ENCODE assay signal across 8 cellular contexts in genomic region chr10:21989453-21990154, GRCh38. TPM values are rescaled to one million over a fixed set of nuclear protein-coding genes. Genes with fewer than 3 reads are reported as not detected.
DNase-seq lines count a peak whose midpoint lies in the region; ATAC-seq, FAIRE-seq and TF ChIP-seq lines count a peak whose summit lies in the region.

No MANE protein-coding gene starts in this region.

- H2BK12ac ChIP-seq in H1 (ENCODE audit: low read depth, low read length): no peak overlapping the region

- CTCF ChIA-PET in T-cell (lab: Charles Lee) (interaction anchor here in 1 of 2 donors (0.6 to 1.3 kb wide), 2 partner anchors 12 to 475 kb away, joined by 3 to 4 read pairs; no protein-coding TSS in a partner anchor), H1 (lab: Charles Lee; ENCODE audit: partially characterized antibody) (interaction anchor here (0.9 to 1.6 kb wide), 3 partner anchors 8 to 11 kb away, joined by 3 to 6 read pairs (median 4); no protein-coding TSS in a partner anchor)

- FAIRE-seq in H1 (lab: Jason Lieb, UNC): peak; percentile 86

- H3K4me1 Mint-ChIP-seq in T-cell: peaks cover 5 to 12% (median 10%) of the 10 kb centered on the region in 3 donors

- no peak overlapping the region for H3K4me3 Mint-ChIP-seq in T-cell

- no peak overlapping the region for H4K8ac ChIP-seq in H1 (ENCODE audit: extremely low read depth, insufficient read depth, low read length)

- no peaks in the 10 kb centered on the region for H3K27me3 ChIP-seq in H1 (replicated peaks in 1 of 4; ENCODE audit: control insufficient read depth in 3 of 4, extremely low read depth in 1 of 4, insufficient read depth in 3 of 4, low read length in 3 of 4)

- no peaks in the 10 kb centered on the region for H3K23me2 ChIP-seq in H1 (ENCODE audit: low read depth, low read length)

- H3K36me3 ChIP-seq in H1 (ENCODE audit: control insufficient read depth in 2 of 4, insufficient read depth in 4 of 4, low read length in 3 of 4): no peaks in the 10 kb centered on the region

- H2BK15ac ChIP-seq in H1 (ENCODE audit: low read length): no peak overlapping the region

- no peaks in the 10 kb centered on the region for H3K27me3 Mint-ChIP-seq in T-cell

- H3K79me1 ChIP-seq in H1 (ENCODE audit: low read depth, low read length): no peaks in the 10 kb centered on the region

- H3K14ac ChIP-seq in H1 (ENCODE audit: insufficient read length): no peak overlapping the region

- TF ChIP-seq EP300 in H1 (IDR thresholded peaks at IDR 0.05; ENCODE audit: borderline replicate concordance in 1 of 2, low read depth in 2 of 2, low read length in 2 of 2): no peak

- H3K23ac ChIP-seq in H1 (ENCODE audit: insufficient read length): no peak overlapping the region

- TF ChIP-seq CTCF in AG09319 (IDR thresholded peaks at IDR 0.05; ENCODE audit: low read depth, low read length) (peak; percentile 41), GM13976 (IDR thresholded peaks at IDR 0.05; ENCODE audit: borderline replicate concordance, control extremely low read depth, extremely low read depth, insufficient read depth, missing control alignments) (peak; percentile 51), H1 (IDR thresholded peaks at IDR 0.05; ENCODE audit: control extremely low read depth in 1 of 3, insufficient read depth in 1 of 3, low read depth in 1 of 3, low read length in 3 of 3) (peak; percentile 67 to 79 (median 78))

- POLR2A ChIA-PET in T-cell (lab: Charles Lee) (interaction anchor here in 1 of 2 donors (0.6 kb wide), 1 partner anchor 272 kb away, joined by 7 read pairs; no protein-coding TSS in a partner anchor), H1 (lab: Charles Lee; ENCODE audit: partially characterized antibody) (no interaction called here)

- no peak overlapping the region for H3K4me2 ChIP-seq in H1 (ENCODE audit: insufficient read depth in 1 of 2, low read depth in 2 of 2, low read length in 2 of 2)

- 43% methylated on average over 5 of the region's 5 CpGs; no CpG with 5 or more reads in 1 of the 2 experiments for WGBS in H1 (ENCODE audit: extremely low coverage in 1 of 2, insufficient coverage in 1 of 2, insufficient read length in 1 of 2, insufficient replicate concordance in 2 of 2, low coverage in 1 of 2, low lambda C conversion rate in 2 of 2, missing lambda C conversion rate in 1 of 2), 2 experiments

- no peak overlapping the region for H3K27ac Mint-ChIP-seq in T-cell

- peaks cover 0 to 4% of the 10 kb centered on the region in 2 experiments; a peak in 2 of 4 replicates for H3K9me3 ChIP-seq in H1 (ENCODE audit: insufficient read depth in 2 of 2, low read depth in 1 of 2, low read length in 1 of 2)

- no peaks in the 10 kb centered on the region for H4K20me1 ChIP-seq in H1 (replicated peaks in 1 of 2; ENCODE audit: control insufficient read depth in 1 of 2, insufficient read depth in 2 of 2, low read length in 2 of 2)

- no peak for TF ChIP-seq POLR2A in H1 (IDR thresholded peaks at IDR 0.05; ENCODE audit: control extremely low read depth in 1 of 2, low read depth in 2 of 2, low read length in 2 of 2)

- H3K4ac ChIP-seq in H1 (replicated peaks; ENCODE audit: insufficient read length, low read depth, low read length): no peak overlapping the region

- no peak overlapping the region for H3K4me3 ChIP-seq in H1 (ENCODE audit: extremely low read depth in 1 of 4, insufficient read depth in 2 of 4, low read depth in 3 of 4, low read length in 4 of 4)

- peak; percentile 89 to 95 for TF ChIP-seq RAD21 in H1 (IDR thresholded peaks at IDR 0.05 in 1 of 2, conservative IDR thresholded peaks at IDR 0.05 in 1 of 2; ENCODE audit: low read depth in 2 of 2, low read length in 2 of 2)

- no peaks in the 10 kb centered on the region for H3K79me2 ChIP-seq in H1 (ENCODE audit: control insufficient read depth in 1 of 2, insufficient read depth in 2 of 2, low read length in 2 of 2)

- H4K91ac ChIP-seq in H1 (replicated peaks; ENCODE audit: insufficient read length, low read length): no peak overlapping the region

- H3K36me3 Mint-ChIP-seq in T-cell: peaks cover 4% of the 10 kb centered on the region

- peaks cover 0 to 3% (median 0%) of the 10 kb centered on the region in 4 experiments; a peak in 1 of 7 replicates for H3K4me1 ChIP-seq in H1 (replicated peaks in 1 of 4; ENCODE audit: control insufficient read depth in 3 of 4, insufficient read depth in 4 of 4, low read length in 3 of 4)

- H2AFZ ChIP-seq in H1 (ENCODE audit: low read length): no peak overlapping the region

- no peak overlapping the region for H3K56ac ChIP-seq in H1 (replicated peaks; ENCODE audit: insufficient read length, low read depth, low read length)

- DNase-seq in AG09319 (ENCODE audit: extremely low read depth, low read depth) (peak; percentile 47), GM13976 (ENCODE audit: low spot score) (peak; percentile 45), NCI-H1092 treated with DMSO at 0.1 percent for 48 hours (lab: John Stamatoyannopoulos, UW) (peak; percentile 53), T-cell (peak in 20 of 34 experiments; percentile 5 to 33 (median 18)), H1 (ENCODE audit: low read depth in 1 of 2, low spot score in 2 of 2) (peak; percentile 51 to 55), midbrain (lab: John Stamatoyannopoulos, UW) (peak; percentile 47)
- no peak for DNase-seq in NK-92 treated with Interleukin-12 subunit alpha and Interleukin-12 subunit beta, amount 100 ng/mL, for 24 hours (lab: John Stamatoyannopoulos, UW)

- in situ Hi-C loops in GM13976 (cut with MboI; ENCODE audit: low sequenced_read_pairs, unreplicated experiment): loop anchor here (25.0 kb wide), 1 partner anchor 573 kb away; no protein-coding TSS in a partner anchor

- no peak overlapping the region for H3K27ac ChIP-seq in H1 (ENCODE audit: low read depth, low read length)

- no peak overlapping the region for H3K18ac ChIP-seq in H1 (ENCODE audit: extremely low read depth, low read length)

- no peak overlapping the region for H2BK20ac ChIP-seq in H1 (ENCODE audit: low read length)

- ATAC-seq in HG02759 (IDR thresholded peaks at IDR 0.05; ENCODE audit: unreplicated experiment) (peak; percentile 83), T-cell (replicated peaks in 1 of 4) (peak; percentile 75 to 92 (median 78))

- no peak overlapping the region for H2BK5ac ChIP-seq in H1 (ENCODE audit: low read depth, low read length)

- H2BK120ac ChIP-seq in H1 (replicated peaks; ENCODE audit: low read depth, low read length): no peak overlapping the region

- H4K5ac ChIP-seq in H1 (ENCODE audit: insufficient read length, low read depth, low read length): no peak overlapping the region

- no peak overlapping the region; a peak in 1 of 7 replicates for H3K9ac ChIP-seq in H1 (replicated peaks in 1 of 4; ENCODE audit: extremely low read depth in 1 of 4, low read depth in 3 of 4, low read length in 3 of 4)

- H3K9me3 Mint-ChIP-seq in T-cell: peaks cover 0 to 4% (median 3%) of the 10 kb centered on the region in 3 donors

- no peak overlapping the region for H2AK5ac ChIP-seq in H1 (ENCODE audit: low read depth, low read length)

TF ChIP-seq in H1, 55 proteins besides CTCF, POLR2A, EP300 and RAD21:
- TF ChIP-seq CEBPB (IDR thresholded peaks at IDR 0.05; ENCODE audit: low read depth, low read length): no peak
- no peak for TF ChIP-seq MAFK (IDR thresholded peaks at IDR 0.05; ENCODE audit: low read depth, low read length)
- TF ChIP-seq CHD2 (IDR thresholded peaks at IDR 0.05; ENCODE audit: low read length): no peak
- no peak for TF ChIP-seq RXRA (IDR thresholded peaks at IDR 0.05; ENCODE audit: insufficient read depth, low read depth, low read length)
- no peak for TF ChIP-seq SP1 (IDR thresholded peaks at IDR 0.05; ENCODE audit: low read depth, low read length)
- TF ChIP-seq HDAC2 (IDR thresholded peaks at IDR 0.05; ENCODE audit: borderline replicate concordance in 1 of 2, low read depth in 2 of 2, low read length in 2 of 2): no peak
- no peak for TF ChIP-seq GTF2F1 (IDR thresholded peaks at IDR 0.05; ENCODE audit: borderline replicate concordance, low read depth, low read length)
- TF ChIP-seq RFX5 (IDR thresholded peaks at IDR 0.05; ENCODE audit: borderline replicate concordance, low read depth, low read length): no peak
- no peak for TF ChIP-seq SIN3A (conservative IDR thresholded peaks at IDR 0.05 in 1 of 2, IDR thresholded peaks at IDR 0.05 in 1 of 2; ENCODE audit: low read depth in 1 of 2, low read length in 2 of 2)
- TF ChIP-seq CHD1 (IDR thresholded peaks at IDR 0.05; ENCODE audit: low read depth, low read length): no peak
- no peak for TF ChIP-seq ATF3 (IDR thresholded peaks at IDR 0.05; ENCODE audit: insufficient read depth, low read depth, low read length)

RNA-seq across cellular contexts. Expression of gene DNAJC1, which starts 13.9 kb away (rescaled TPM):
- 10 to 100 TPM; 12.8 to 23.1 (median 16.7) TPM for total RNA-seq in T-cell
- 14.8 and 15.6 TPM in 2 replicates for total RNA-seq in H1 (2021; fragmentation: NEBNext Ultra II Directional; extraction: Animal tissue kit (Norgen Biotek cat#: 25700))
- 6.8 and 8.3 TPM in 2 replicates for polyA plus RNA-seq in H1 (2011; rRNA removed)
- 10.3 TPM for polyA plus RNA-seq in H1 (2011; cell fraction: cytosol; rRNA removed)
- 22.7 TPM for polyA plus RNA-seq in H1 (2011; cell fraction: nucleus; rRNA removed)
- 10.6 to 13.4 TPM (median 12.2 TPM) in 4 replicates for polyA plus RNA-seq in H1 (2012, experiment 1 of 2)
- polyA plus RNA-seq in H1 (2012, experiment 2 of 2): 4.5 TPM
- polyA plus RNA-seq in H1 (2013, experiment 1 of 2): 41.8 TPM
- polyA plus RNA-seq in H1 (2013, experiment 2 of 2): 42.0 TPM
- 5.1 and 7.5 TPM in 2 replicates for polyA minus RNA-seq in H1 (2011; rRNA and poly(A)+ RNA removed)
- polyA minus RNA-seq in H1 (2011; cell fraction: cytosol; rRNA and poly(A)+ RNA removed): 8.6 TPM
- 17.3 TPM for polyA minus RNA-seq in H1 (2011; cell fraction: nucleus; rRNA and poly(A)+ RNA removed)
